6 cellular contexts compared by ENCODE assay signal in genomic region chr10:89407792-89408191, GRCh38. TPM values are rescaled to one million over a fixed set of nuclear protein-coding genes. Genes with fewer than 3 reads are reported as not detected.
"Had no signal": no experiment of that assay in that cellular context is flagged by ENCODE, and none has a peak within 500 bp of the region (broad histone marks: within the 10 kb centered on the region; RNA-seq: fewer than 3 reads in every experiment).

No MANE protein-coding gene starts in this region.

RNA-seq across cellular contexts. Expression of gene IFIT1B, which starts 29.9 kb away (rescaled TPM):
- total RNA-seq: GM23248, GM23338, H1, H7, H9, HFFc6 had no signal
- polyA plus RNA-seq: GM23248, H1 had no signal
